In genomic region chr9:128558431-128559310, GRCh38 we compare ENCODE assay signal across 1 cellular context.
TF ChIP-seq lines count a peak whose summit lies in the region.

No MANE protein-coding gene starts in this region.

TF ChIP-seq in HEK293, 187 proteins besides CTCF, POLR2A, EP300 and RAD21 (continued from another document):
- TF ChIP-seq GLIS2 (tag by site-specific recombination; IDR thresholded peaks at IDR 0.05) (no peak), MEIS1 (CRISPR knock-in tag; IDR thresholded peaks at IDR 0.05; ENCODE audit: borderline replicate concordance) (no peak), SP7 (tag by site-specific recombination; IDR thresholded peaks at IDR 0.05) (peak; percentile 42), ZNF660 (tag by site-specific recombination; IDR thresholded peaks at IDR 0.05) (peak; percentile 64; the same call in 1 of the 2 replicates)
